In the genomic region with DNA sequence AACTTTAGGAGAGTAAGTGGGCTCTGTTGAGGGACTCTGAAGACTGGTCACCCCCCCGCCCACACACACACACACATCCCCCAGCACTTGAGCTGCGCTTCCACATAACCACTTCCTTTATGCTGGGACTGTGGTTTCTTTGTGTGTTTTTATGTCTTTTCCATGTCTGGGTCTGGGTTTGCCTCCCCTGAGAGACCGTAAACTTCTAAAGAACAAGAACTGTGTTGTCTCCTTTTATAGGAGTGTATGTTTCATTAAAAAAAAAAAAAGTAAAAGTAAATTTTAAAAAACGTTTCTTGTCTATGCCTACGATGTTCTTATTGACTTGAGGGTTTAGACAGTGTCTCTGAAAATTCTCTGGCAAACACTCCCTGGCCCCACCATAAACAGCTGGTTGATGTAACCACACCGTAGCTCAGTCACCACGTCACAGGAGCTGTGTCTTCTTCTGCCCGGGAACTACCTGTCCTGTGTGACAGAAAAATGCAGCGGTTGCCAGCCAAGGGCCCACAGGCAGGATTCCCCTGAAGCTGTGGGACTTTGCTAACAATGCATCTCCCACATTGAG, we compare ENCODE assay signal across 8 cellular contexts.
DNase-seq lines count a peak whose midpoint lies in the region; ATAC-seq and TF ChIP-seq lines count a peak whose summit lies in the region.

No MANE protein-coding gene starts in this region.

- H2AFZ ChIP-seq in osteoblast (ENCODE audit: low read length), result peak overlapping the region; percentile 60

- H3K4me3 ChIP-seq in osteoblast (ENCODE audit: insufficient read depth, low read length) (peak overlapping the region; percentile 26), upper lobe of left lung (no peak overlapping the region)

- peaks cover 18% of the 10 kb centered on the region for H3K27me3 Mint-ChIP-seq in activated T-helper 2 cell treated with anti-CD3 and anti-CD28 coated beads, Interferon-gamma antibody, Interleukin-2, Interleukin-4, amounts not matched to agents 10 μg/mL and 5 μg/mL and 100 μg/mL, durations not matched to agents 14 hours and 24 hours and 36 hours (ENCODE audit: low read depth)

- H3K27ac ChIP-seq in osteoblast (ENCODE audit: low read depth, low read length), result no peak overlapping the region
- H3K27ac ChIP-seq in upper lobe of left lung, result no peak overlapping the region

- intact Hi-C loops in activated T-helper 2 cell treated with anti-CD3 and anti-CD28 coated beads, Interferon-gamma antibody, Interleukin-2, Interleukin-4, amounts not matched to agents 10 μg/mL and 5 μg/mL and 100 μg/mL, durations not matched to agents 14 hours and 24 hours and 36 hours (cut with micrococcal nuclease), result no loop called here

- no peak for TF ChIP-seq POLR2A in upper lobe of left lung (IDR thresholded peaks at IDR 0.05)

- H3K36me3 ChIP-seq in osteoblast (ENCODE audit: insufficient read depth, low read length) (no peaks in the 10 kb centered on the region), upper lobe of left lung (no peaks in the 10 kb centered on the region)

- no peak overlapping the region for H3K27ac Mint-ChIP-seq in activated T-helper 2 cell treated with anti-CD3 and anti-CD28 coated beads, Interferon-gamma antibody, Interleukin-2, Interleukin-4, amounts not matched to agents 10 μg/mL and 5 μg/mL and 100 μg/mL, durations not matched to agents 14 hours and 24 hours and 36 hours

- no peaks in the 10 kb centered on the region for H3K27me3 ChIP-seq in osteoblast (ENCODE audit: insufficient read depth, low read length)
- H3K27me3 ChIP-seq in upper lobe of left lung, result no peaks in the 10 kb centered on the region

- peaks cover 2% of the 10 kb centered on the region for H4K20me1 ChIP-seq in osteoblast (ENCODE audit: insufficient read depth, low read length)

- DNase-seq in stimulated activated naive CD4-positive, alpha-beta T cell (lab: John Stamatoyannopoulos, UW), result peak; percentile 24 to 74 (median 51)
- DNase-seq in stimulated activated naive CD4-positive, alpha-beta T cell treated with Interleukin-2 at 50 U/mL for 16 hours (lab: John Stamatoyannopoulos, UW), result no peak
- DNase-seq in activated T-cell treated with anti-CD3 and anti-CD28 coated beads, Interleukin-2, amount 50 U/mL, for 48 hours, result peak; percentile 26 to 27
- DNase-seq in osteoblast (ENCODE audit: insufficient read length, low spot score, missing footprints) (peak; percentile 80), upper lobe of left lung (no peak), hepatic stellate cell (ENCODE audit: low spot score) (no peak)
- no peak for DNase-seq in activated T-helper 2 cell treated with anti-CD3 and anti-CD28 coated beads, Interferon-gamma antibody, Interleukin-2, Interleukin-4, amounts not matched to agents 10 μg/mL and 5 μg/mL and 100 μg/mL, durations not matched to agents 14 hours and 24 hours and 36 hours (ENCODE audit: low spot score)

- no peaks in the 10 kb centered on the region for H3K79me2 ChIP-seq in osteoblast (ENCODE audit: insufficient read depth, low read length)

- peak overlapping the region; percentile 52 for H3K4me2 ChIP-seq in osteoblast (ENCODE audit: insufficient read depth, low read length)

- no peak for TF ChIP-seq EP300 in upper lobe of left lung (IDR thresholded peaks at IDR 0.05)

- H3K4me3 Mint-ChIP-seq in activated T-helper 2 cell treated with anti-CD3 and anti-CD28 coated beads, Interferon-gamma antibody, Interleukin-2, Interleukin-4, amounts not matched to agents 10 μg/mL and 5 μg/mL and 100 μg/mL, durations not matched to agents 14 hours and 24 hours and 36 hours (ENCODE audit: low read depth), result no peak overlapping the region

- TF ChIP-seq CTCF in osteoblast (IDR thresholded peaks at IDR 0.05; ENCODE audit: extremely low read depth, low read depth, low read length) (no peak), upper lobe of left lung (IDR thresholded peaks at IDR 0.05) (no peak)

- H3K4me1 Mint-ChIP-seq in activated T-helper 2 cell treated with anti-CD3 and anti-CD28 coated beads, Interferon-gamma antibody, Interleukin-2, Interleukin-4, amounts not matched to agents 10 μg/mL and 5 μg/mL and 100 μg/mL, durations not matched to agents 14 hours and 24 hours and 36 hours (ENCODE audit: low read depth), result peaks cover 21% of the 10 kb centered on the region

- no peaks in the 10 kb centered on the region for H3K9me3 Mint-ChIP-seq in activated T-helper 2 cell treated with anti-CD3 and anti-CD28 coated beads, Interferon-gamma antibody, Interleukin-2, Interleukin-4, amounts not matched to agents 10 μg/mL and 5 μg/mL and 100 μg/mL, durations not matched to agents 14 hours and 24 hours and 36 hours

- no peaks in the 10 kb centered on the region for H3K36me3 Mint-ChIP-seq in activated T-helper 2 cell treated with anti-CD3 and anti-CD28 coated beads, Interferon-gamma antibody, Interleukin-2, Interleukin-4, amounts not matched to agents 10 μg/mL and 5 μg/mL and 100 μg/mL, durations not matched to agents 14 hours and 24 hours and 36 hours (ENCODE audit: low read depth)

- peak; percentile 72 for ATAC-seq in HG03457 (IDR thresholded peaks at IDR 0.05; ENCODE audit: unreplicated experiment)
- ATAC-seq in upper lobe of left lung (ENCODE audit: low FRiP score in 2 of 2), result no peak

- H3K9me3 ChIP-seq in osteoblast (ENCODE audit: low read depth, low read length), result no peaks in the 10 kb centered on the region
- H3K9me3 ChIP-seq in upper lobe of left lung, result no peaks in the 10 kb centered on the region

- H3K4me1 ChIP-seq in osteoblast (ENCODE audit: insufficient read depth, low read length), result peaks cover 8% of the 10 kb centered on the region
- peaks cover 0 to 18% (median 9%) of the 10 kb centered on the region in 4 donors for H3K4me1 ChIP-seq in upper lobe of left lung

- 45 to 54% methylated on average over 9 of the region's 9 CpGs for WGBS in upper lobe of left lung, 2 donors

Comparison
In these comparisons a context has a peak if more than half of its experiments do, and no peak if none do; other contexts are left out.
1. DNase-seq: peak in stimulated activated naive CD4-positive, alpha-beta T cell (6 of 6), activated T-cell treated with anti-CD3 and anti-CD28 coated beads, Interleukin-2, amount 50 U/mL, for 48 hours (2 of 2) and osteoblast (single experiment); none in stimulated activated naive CD4-positive, alpha-beta T cell treated with Interleukin-2 at 50 U/mL for 16 hours (single experiment), upper lobe of left lung (0 of 2), hepatic stellate cell (single experiment) and activated T-helper 2 cell treated with anti-CD3 and anti-CD28 coated beads, Interferon-gamma antibody, Interleukin-2, Interleukin-4, amounts not matched to agents 10 μg/mL and 5 μg/mL and 100 μg/mL, durations not matched to agents 14 hours and 24 hours and 36 hours (single experiment).